8 cellular contexts compared by ENCODE assay signal in genomic region chr10:126013489-126014281, GRCh38.
A peak's percentile ranks its signal among the peaks of the same experiment; 100 is the strongest.
DNase-seq lines count a peak whose midpoint lies in the region; ATAC-seq and TF ChIP-seq lines count a peak whose summit lies in the region.

No MANE protein-coding gene starts in this region.

- H3K27ac ChIP-seq in cardiac muscle cell, result no peak overlapping the region

- no peaks in the 10 kb centered on the region for H3K27me3 ChIP-seq in cardiac muscle cell

- no peak overlapping the region for H3K4me3 ChIP-seq in cardiac muscle cell

- ATAC-seq in HG03565 (IDR thresholded peaks at IDR 0.05; ENCODE audit: unreplicated experiment) (peak; percentile 78), HG03196 (IDR thresholded peaks at IDR 0.05; ENCODE audit: unreplicated experiment) (no peak)

- H3K27ac Mint-ChIP-seq in chondrocyte (ENCODE audit: unreplicated experiment), result peak overlapping the region; percentile 81
- H3K27ac Mint-ChIP-seq in stimulated activated naive CD8-positive, alpha-beta T cell treated with anti-CD3 and anti-CD28 coated beads, Interleukin-15, Interleukin-2, amounts not matched to agents 100 ng/mL and 50 ng/mL, for 24 hours, result peak overlapping the region; percentile 18

- no peaks in the 10 kb centered on the region for H3K4me1 ChIP-seq in cardiac muscle cell (ENCODE audit: low read depth)

- intact Hi-C loops in cardiac septum (cut with DNase I), result no loop called here

- peak; percentile 8 for TF ChIP-seq CTCF in cardiac muscle cell (IDR thresholded peaks at IDR 0.05; ENCODE audit: low read depth, low read length)
- TF ChIP-seq CTCF in chondrocyte (IDR thresholded peaks at IDR 0.05), result peak; percentile 30

- H3K36me3 ChIP-seq in cardiac muscle cell, result no peaks in the 10 kb centered on the region

- no peaks in the 10 kb centered on the region for H3K27me3 Mint-ChIP-seq in chondrocyte (ENCODE audit: low read depth)
- no peaks in the 10 kb centered on the region for H3K27me3 Mint-ChIP-seq in stimulated activated naive CD8-positive, alpha-beta T cell treated with anti-CD3 and anti-CD28 coated beads, Interleukin-15, Interleukin-2, amounts not matched to agents 100 ng/mL and 50 ng/mL, for 24 hours

- no peak overlapping the region for H3K4me3 Mint-ChIP-seq in chondrocyte (ENCODE audit: unreplicated experiment)
- H3K4me3 Mint-ChIP-seq in stimulated activated naive CD8-positive, alpha-beta T cell treated with anti-CD3 and anti-CD28 coated beads, Interleukin-15, Interleukin-2, amounts not matched to agents 100 ng/mL and 50 ng/mL, for 24 hours, result no peak overlapping the region

- H3K9me3 ChIP-seq in cardiac muscle cell (ENCODE audit: low read depth), result no peaks in the 10 kb centered on the region

- peaks cover 39% of the 10 kb centered on the region for H3K4me1 Mint-ChIP-seq in chondrocyte (ENCODE audit: low read depth)
- H3K4me1 Mint-ChIP-seq in stimulated activated naive CD8-positive, alpha-beta T cell treated with anti-CD3 and anti-CD28 coated beads, Interleukin-15, Interleukin-2, amounts not matched to agents 100 ng/mL and 50 ng/mL, for 24 hours (ENCODE audit: low read depth), result peaks cover 7% of the 10 kb centered on the region

- DNase-seq in cardiac muscle cell (ENCODE audit: low read depth in 1 of 2, low spot score in 1 of 2) (peak; percentile 1 to 54), cardiac septum (ENCODE audit: low spot score) (no peak), chondrocyte (ENCODE audit: low spot score) (no peak), NCI-H187 (lab: John Stamatoyannopoulos, UW) (no peak)
- no peak for DNase-seq in activated CD4-positive, alpha-beta T cell treated with anti-CD3 and anti-CD28 coated beads, Interleukin-2, amount 50 U/mL, for 4 hours

- peaks cover 3% of the 10 kb centered on the region for H3K9me3 Mint-ChIP-seq in chondrocyte (ENCODE audit: low read depth)
- H3K9me3 Mint-ChIP-seq in stimulated activated naive CD8-positive, alpha-beta T cell treated with anti-CD3 and anti-CD28 coated beads, Interleukin-15, Interleukin-2, amounts not matched to agents 100 ng/mL and 50 ng/mL, for 24 hours, result no peaks in the 10 kb centered on the region

- H3K36me3 Mint-ChIP-seq in chondrocyte (ENCODE audit: low read depth), result peaks cover 17% of the 10 kb centered on the region
- no peaks in the 10 kb centered on the region for H3K36me3 Mint-ChIP-seq in stimulated activated naive CD8-positive, alpha-beta T cell treated with anti-CD3 and anti-CD28 coated beads, Interleukin-15, Interleukin-2, amounts not matched to agents 100 ng/mL and 50 ng/mL, for 24 hours (ENCODE audit: low read depth)

Comparison
In these comparisons a context has a peak if more than half of its experiments do, and no peak if none do; other contexts are left out.
1. DNase-seq: peak in cardiac muscle cell (2 of 2); none in cardiac septum (single experiment), chondrocyte (single experiment), NCI-H187 (0 of 2) and activated CD4-positive, alpha-beta T cell treated with anti-CD3 and anti-CD28 coated beads, Interleukin-2, amount 50 U/mL, for 4 hours (0 of 2).